9 cellular contexts compared by ENCODE assay signal in the genomic region with DNA sequence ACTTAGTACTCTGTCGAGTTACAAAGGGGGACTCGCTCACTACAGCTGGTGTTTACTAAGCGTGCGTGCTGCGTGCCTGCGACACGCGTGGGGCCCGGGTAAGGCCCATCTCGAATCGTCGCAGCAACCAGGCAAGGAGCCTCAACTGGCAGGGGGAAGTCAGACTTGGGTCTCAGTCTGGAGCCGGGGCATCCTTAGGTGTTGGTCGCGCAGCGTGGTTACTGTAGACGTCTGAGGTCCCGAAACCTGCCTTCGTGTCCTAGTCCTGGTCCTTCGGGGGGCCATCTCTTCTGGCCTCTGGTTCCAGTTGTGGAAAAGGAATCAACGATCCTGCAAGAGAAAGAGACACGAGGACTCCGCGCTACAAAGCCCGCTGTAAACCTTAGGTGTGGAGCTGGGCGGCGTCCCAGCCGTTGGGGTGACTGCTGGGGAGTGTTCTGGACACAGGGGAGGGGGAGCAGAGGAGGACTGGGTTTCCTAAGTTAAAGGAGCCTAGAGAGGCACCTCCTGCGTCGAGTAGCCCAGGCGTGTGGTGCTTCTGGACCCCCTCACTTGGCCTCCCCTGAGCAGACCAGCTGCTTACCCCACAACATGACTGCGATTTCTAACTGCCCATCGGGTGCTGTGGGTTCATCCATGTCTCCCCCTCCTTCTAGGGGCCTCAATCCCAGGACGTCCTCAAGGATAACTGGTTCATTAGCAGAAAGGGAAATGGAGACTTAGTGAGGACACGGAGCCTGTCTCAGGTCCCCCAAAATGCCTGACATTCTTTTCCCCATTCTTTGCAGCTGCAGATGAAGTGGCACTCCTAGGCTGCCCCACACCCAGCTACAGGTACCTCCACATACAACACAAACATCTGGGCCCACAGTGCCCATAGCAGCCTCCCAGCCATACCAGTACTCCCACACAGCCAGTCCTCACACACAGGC. TPM values are rescaled to one million over a fixed set of nuclear protein-coding genes. Genes with fewer than 3 reads are reported as not detected.
DNase-seq lines count a peak whose midpoint lies in the region; ATAC-seq, FAIRE-seq and TF ChIP-seq lines count a peak whose summit lies in the region.
"Had no signal": no experiment of that assay in that cellular context is flagged by ENCODE, and none has a peak within 500 bp of the region (broad histone marks: within the 10 kb centered on the region; RNA-seq: fewer than 3 reads in every experiment).

No MANE protein-coding gene starts in this region.

- peak overlapping the region; percentile 17; the same call in 1 of the 2 replicates for H3K23ac ChIP-seq in IMR-90 (ENCODE audit: low read depth, low read length)

- H2AFZ ChIP-seq in IMR-90 (replicated peaks; ENCODE audit: low read length, poor library complexity) (peak overlapping the region; percentile 74), neural progenitor cell (replicated peaks) (peak overlapping the region; percentile 24)

- H3K27me3 Mint-ChIP-seq in neural progenitor cell (ENCODE audit: insufficient read depth, low read depth) = peaks cover 46% of the 10 kb centered on the region

- H3K4me1 ChIP-seq in IMR-90 (ENCODE audit: control insufficient read depth, insufficient read depth, low read length) (peaks cover 3% of the 10 kb centered on the region), esophagus squamous epithelium (peaks cover 36 to 52% (median 40%) of the 10 kb centered on the region in 3 donors), neural progenitor cell (peaks cover 29% of the 10 kb centered on the region), small intestine (ENCODE audit: control insufficient read depth in 2 of 2, insufficient read depth in 1 of 2, low read depth in 1 of 2, low read length in 1 of 2) (peaks cover 0 to 7% of the 10 kb centered on the region in 2 donors)

- no peak overlapping the region for H4K5ac ChIP-seq in IMR-90 (ENCODE audit: low read depth, low read length)

- H3K4me1 Mint-ChIP-seq in neural progenitor cell = peaks cover 18% of the 10 kb centered on the region

- H3K36me3 ChIP-seq in IMR-90 (ENCODE audit: control insufficient read depth, insufficient read depth, low read length) (no peaks in the 10 kb centered on the region), esophagus squamous epithelium (no peaks in the 10 kb centered on the region), neural progenitor cell (no peaks in the 10 kb centered on the region), small intestine (ENCODE audit: control insufficient read depth in 2 of 2, insufficient read depth in 2 of 2, low read length in 2 of 2) (no peaks in the 10 kb centered on the region)

- H3K27ac ChIP-seq in IMR-90 (ENCODE audit: insufficient read depth, low read length) (no peak overlapping the region), esophagus squamous epithelium (peak overlapping the region in 2 of 4 donors; percentile 47 to 55), neural progenitor cell (no peak overlapping the region), small intestine (ENCODE audit: low read depth in 1 of 2, low read length in 1 of 2) (no peak overlapping the region)

- H2BK5ac ChIP-seq in IMR-90 (ENCODE audit: low read depth, low read length, poor library complexity, severe bottlenecking) = no peak overlapping the region

- peak overlapping the region; percentile 24; the same call in 1 of the 2 replicates for H3K4me3 ChIP-seq in AG10803 (ENCODE audit: low read length)
- H3K4me3 ChIP-seq in IMR-90 (ENCODE audit: insufficient read depth, low read depth, low read length) = peak overlapping the region; percentile 34
- peak overlapping the region; percentile 30 to 77 (median 57) for H3K4me3 ChIP-seq in esophagus squamous epithelium
- peak overlapping the region; percentile 56 for H3K4me3 ChIP-seq in neural progenitor cell
- peak overlapping the region in 1 of 2 donors; percentile 62 for H3K4me3 ChIP-seq in small intestine (ENCODE audit: low read depth in 1 of 2, low read length in 2 of 2)

- in situ Hi-C loops in IMR-90 (cut with MboI; ENCODE audit: low sequenced_read_pairs) = loop anchor here (5.0 to 10.0 kb wide), 3 partner anchors 106 to 474 kb away; no protein-coding TSS in a partner anchor

- H3K27ac Mint-ChIP-seq in neural progenitor cell = no peak overlapping the region

- no peak overlapping the region for H4K8ac ChIP-seq in IMR-90 (ENCODE audit: low read depth in 2 of 2, low read length in 2 of 2)

- no peak overlapping the region for H2BK120ac ChIP-seq in IMR-90 (ENCODE audit: low read depth, low read length)

- intact Hi-C loops in IMR-90 (cut with micrococcal nuclease) (no loop called here), esophagus squamous epithelium (cut with DNase I) (no loop called here)

- no peaks in the 10 kb centered on the region for H3K9me1 ChIP-seq in IMR-90 (ENCODE audit: insufficient read depth, low read length)

- H3K27me3 ChIP-seq in IMR-90 (ENCODE audit: control insufficient read depth, insufficient read depth, low read length) = peaks cover 64% of the 10 kb centered on the region
- peaks cover 0 to 77% (median 10%) of the 10 kb centered on the region in 4 donors for H3K27me3 ChIP-seq in esophagus squamous epithelium
- H3K27me3 ChIP-seq in neural progenitor cell = peaks cover 87% of the 10 kb centered on the region
- H3K27me3 ChIP-seq in small intestine (ENCODE audit: control insufficient read depth in 2 of 2, insufficient read depth in 2 of 2, low read length in 2 of 2) = peaks cover 0 to 7% of the 10 kb centered on the region in 2 donors

- no peaks in the 10 kb centered on the region for H3K79me2 ChIP-seq in neural progenitor cell (ENCODE audit: low read depth)

- H3K36me3 Mint-ChIP-seq in neural progenitor cell = no peaks in the 10 kb centered on the region

- TF ChIP-seq POLR2A in IMR-90 (IDR thresholded peaks at IDR 0.05; ENCODE audit: low read depth, low read length) (no peak), esophagus squamous epithelium (IDR thresholded peaks at IDR 0.05) (no peak)

- no peaks in the 10 kb centered on the region for H3K9me3 Mint-ChIP-seq in neural progenitor cell

- H3K18ac ChIP-seq in IMR-90 (ENCODE audit: low read depth, low read length) = no peak overlapping the region

- no TSS peak for BruUV-seq in IMR-90 (replicated peaks; lab: Mats Ljungman, UMichigan)

- TF ChIP-seq RAD21 in IMR-90 (IDR thresholded peaks at IDR 0.05; ENCODE audit: low read length) = no peak

- H2BK20ac ChIP-seq in IMR-90 (ENCODE audit: low read depth, low read length) = no peak overlapping the region

- no peak for FAIRE-seq in small intestine (lab: Jason Lieb, UNC)
- FAIRE-seq: G401.6 had no signal

- no peak overlapping the region for H3K9ac ChIP-seq in IMR-90 (ENCODE audit: low read depth, low read length)
- H3K9ac ChIP-seq in neural progenitor cell = no peak overlapping the region

- no peak overlapping the region for H3K4ac ChIP-seq in IMR-90 (ENCODE audit: low read depth, low read length)

- ATAC-seq in IMR-90 (ENCODE audit: low read depth) = no peak
- ATAC-seq in GM21825 (IDR thresholded peaks at IDR 0.05; ENCODE audit: unreplicated experiment) = no peak
- no peak for ATAC-seq in HG03432 (IDR thresholded peaks at IDR 0.05; ENCODE audit: unreplicated experiment)

- peaks cover 15% of the 10 kb centered on the region; the same call in 1 of the 2 replicates for H4K20me1 ChIP-seq in IMR-90 (ENCODE audit: insufficient read depth, low read length)
- H4K20me1 ChIP-seq in neural progenitor cell (ENCODE audit: low read depth) = peaks cover 16% of the 10 kb centered on the region

- no peak overlapping the region for H2BK15ac ChIP-seq in IMR-90 (ENCODE audit: low read depth, low read length)

- H3F3A ChIP-seq in neural progenitor cell (ENCODE audit: low read depth) = peaks cover 17% of the 10 kb centered on the region

- no peaks in the 10 kb centered on the region for H3K9me3 ChIP-seq in IMR-90 (ENCODE audit: control insufficient read depth, insufficient read depth, low read length)
- H3K9me3 ChIP-seq in esophagus squamous epithelium = no peaks in the 10 kb centered on the region
- no peaks in the 10 kb centered on the region for H3K9me3 ChIP-seq in neural progenitor cell (ENCODE audit: low read depth)
- no peaks in the 10 kb centered on the region for H3K9me3 ChIP-seq in small intestine (ENCODE audit: control insufficient read depth, low read depth)

- WGBS in IMR-90 (ENCODE audit: extremely low coverage in 2 of 2, insufficient read length in 1 of 2), 2 experiments = 12% methylated on average over 15 of the region's 35 CpGs; no CpG with 5 or more reads in 1 of the 2 experiments
- WGBS in esophagus squamous epithelium, 2 donors = 40 to 41% methylated on average over 3 to 16 of the region's 35 CpGs
- WGBS in small intestine, 3 donors = 7 to 14% (median 13%) methylated on average over 35 of the region's 35 CpGs

- TF ChIP-seq CTCF in AG10803 (conservative IDR thresholded peaks at IDR 0.05; ENCODE audit: low read length) (no peak), IMR-90 (conservative IDR thresholded peaks at IDR 0.05; ENCODE audit: low read depth, low read length) (no peak), esophagus squamous epithelium (IDR thresholded peaks at IDR 0.05) (no peak), neural progenitor cell (IDR thresholded peaks at IDR 0.05) (no peak)

- CTCF ChIA-PET in IMR-90 (lab: Yijun Ruan, JAX) = interaction anchor here (0.6 kb wide), 1 partner anchor 297 kb away, joined by 4 read pairs; no protein-coding TSS in a partner anchor

- H4K91ac ChIP-seq in IMR-90 (ENCODE audit: insufficient read depth, low read depth, low read length) = no peak overlapping the region

- H3K79me1 ChIP-seq in IMR-90 (ENCODE audit: low read depth in 1 of 2, low read length in 2 of 2) = no peaks in the 10 kb centered on the region

- H2AK9ac ChIP-seq in IMR-90 (replicated peaks; ENCODE audit: low read depth, low read length, poor library complexity) = peak overlapping the region; percentile 40

- H2AK5ac ChIP-seq in IMR-90 (ENCODE audit: low read depth, low read length) = no peak overlapping the region

- POLR2A ChIA-PET in IMR-90 (lab: Charles Lee; ENCODE audit: unreplicated experiment) = no interaction called here

- H3K4me2 ChIP-seq in IMR-90 (ENCODE audit: low read depth, low read length) (peak overlapping the region; percentile 88), neural progenitor cell (peak overlapping the region; percentile 96)

- DNase-seq in AG10803 (ENCODE audit: low read depth) = no peak
- DNase-seq in IMR-90 = no peak
- no peak for DNase-seq in esophagus squamous epithelium (lab: John Stamatoyannopoulos, UW)
- DNase-seq in neural progenitor cell (ENCODE audit: low spot score) = no peak
- DNase-seq in small intestine = no peak
- no peak for DNase-seq in SIG-M5 treated with dmso at 0.1 percent for 504 hours (lab: John Stamatoyannopoulos, UW; ENCODE audit: unreplicated experiment)

- dilution Hi-C loops in IMR-90 (cut with HindIII; ENCODE audit: low sequenced_read_pairs, unreplicated experiment) = no loop called here

- H3K56ac ChIP-seq in IMR-90 (ENCODE audit: extremely low read depth, insufficient read depth, low read length) = no peak overlapping the region

- H3K14ac ChIP-seq in IMR-90 (replicated peaks; ENCODE audit: low read depth, low read length) = no peak overlapping the region

- peak overlapping the region; percentile 85 for H3K4me3 Mint-ChIP-seq in neural progenitor cell

RNA-seq across cellular contexts. Expression of a gene that starts 4.9 kb away (rescaled TPM):
- total RNA-seq in IMR-90 (2012; rRNA removed) = not detected in 2 replicates
- polyA plus RNA-seq in IMR-90 (2012; rRNA removed) = 0.10 TPM in 1 of 2 replicates, not detected in the other
- 0.02 and 0.04 TPM in 2 replicates for polyA plus RNA-seq in IMR-90 (2012; cell fraction: cytosol; rRNA removed)
- polyA plus RNA-seq in IMR-90 (2012; cell fraction: nucleus; rRNA removed; ENCODE audit: low replicate concordance) = not detected in 2 replicates
- total RNA-seq in esophagus squamous epithelium = 1 to 10 TPM in 1 of 4 donors, under 1 TPM in 3; 0.13 to 3.2 (median 0.38) TPM
- 0.26 and 0.59 TPM in 2 replicates for total RNA-seq in neural progenitor cell (ENCODE audit: low replicate concordance)
- 1 to 10 TPM; 2.1 to 7.3 (median 3.4) TPM for polyA plus RNA-seq in small intestine
